ENCODE assay signal across 15 cellular contexts in the genomic region with DNA sequence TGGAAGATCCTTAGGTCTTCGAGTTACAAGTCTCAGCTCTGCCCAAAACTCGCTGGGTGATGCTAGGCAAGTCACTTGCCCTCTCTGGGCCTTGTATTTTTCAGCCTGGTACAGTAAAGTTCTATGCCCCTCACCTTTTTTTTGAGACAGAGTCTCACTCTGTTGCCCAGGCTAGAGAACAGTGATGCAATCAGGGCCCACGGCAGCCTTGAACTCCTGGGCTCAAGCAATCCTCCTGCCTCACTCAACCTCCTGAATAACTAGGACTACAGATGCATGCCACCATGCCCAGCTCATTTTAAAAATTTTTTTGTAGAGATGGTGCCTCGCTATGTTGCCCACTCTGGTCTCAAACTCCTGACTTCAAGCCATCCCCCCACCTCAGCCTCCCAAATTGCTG. TPM values are rescaled to one million over a fixed set of nuclear protein-coding genes. Genes with fewer than 3 reads are reported as not detected.
"Had no signal": no experiment of that assay in that cellular context is flagged by ENCODE, and none has a peak within 500 bp of the region (broad histone marks: within the 10 kb centered on the region; RNA-seq: fewer than 3 reads in every experiment).

No MANE protein-coding gene starts in this region.

- ATAC-seq: naive thymus-derived CD8-positive, alpha-beta T cell; right cardiac atrium; stimulated activated naive CD8-positive, alpha-beta T cell treated with anti-CD3 and anti-CD28 coated beads, Interleukin-15, amount 100 ng/mL, for 72 hours had no signal

- H3K36me3 ChIP-seq: SJSA1, thyroid gland had no signal

- DNase-seq: activated CD4-positive, CD25-positive, alpha-beta regulatory T cell treated with anti-CD3 and anti-CD28 coated beads, Interleukin-2, amount 50 U/mL, for 72 hours; activated naive CD4-positive, alpha-beta T cell; activated naive CD8-positive, alpha-beta T cell treated with anti-CD3 and anti-CD28 coated beads, Interleukin-2, amount 10 ng/mL, durations not matched to agents 7 days and 5 days; islet precursor cell; naive thymus-derived CD8-positive, alpha-beta T cell; posterior cingulate gyrus; right cardiac atrium; stimulated activated naive CD8-positive, alpha-beta T cell treated with anti-CD3 and anti-CD28 coated beads, Interleukin-15, amount 100 ng/mL, for 72 hours; thyroid gland had no signal

- H3K27me3 ChIP-seq: thyroid gland had no signal

- H3K9me3 ChIP-seq: SJSA1, thyroid gland had no signal

- H3K4me3 ChIP-seq: SJSA1, thyroid gland had no signal

- H3K27ac ChIP-seq: epithelial cell of prostate, SJSA1, thyroid gland had no signal

RNA-seq across cellular contexts. Expression of a gene that starts 3.8 kb away (rescaled TPM):
- total RNA-seq: activated CD8-positive, alpha-beta memory T cell treated with anti-CD3 and anti-CD28 coated beads for 36 hours; activated naive CD8-positive, alpha-beta T cell treated with anti-CD3 and anti-CD28 coated beads, Interleukin-2, amount 10 ng/mL, durations not matched to agents 7 days and 5 days; activated T-helper 1 cell treated with anti-CD3 and anti-CD28 coated beads, Interleukin-12 subunit alpha, Interleukin-12 subunit beta, Interleukin-2, Interleukin-4 antibody, amounts not matched to agents 30 ng/mL and 10 ng/mL and 1 ng/mL, durations not matched to agents 14 hours and 24 hours and 36 hours; dermis microvascular lymphatic vessel endothelial cell; lung microvascular endothelial cell; naive thymus-derived CD8-positive, alpha-beta T cell had no signal
